Comparison of ENCODE assay signal across 19 cellular contexts in genomic region chr11:76759517-76759916, GRCh38. TPM values are rescaled to one million over a fixed set of nuclear protein-coding genes. Genes with fewer than 3 reads are reported as not detected.
DNase-seq lines count a peak whose midpoint lies in the region; ATAC-seq, FAIRE-seq and TF ChIP-seq lines count a peak whose summit lies in the region.
"Had no signal": no experiment of that assay in that cellular context is flagged by ENCODE, and none has a peak within 500 bp of the region (broad histone marks: within the 10 kb centered on the region; RNA-seq: fewer than 3 reads in every experiment).

No MANE protein-coding gene starts in this region.

- FAIRE-seq in A549 (lab: Jason Lieb, UNC) (no peak), K562 (lab: Jason Lieb, UNC) (no peak)
- FAIRE-seq: GM12891, GM18507 had no signal

- H3K9ac ChIP-seq in HUES48 (ENCODE audit: low read depth, low read length) (no peak overlapping the region), K562 (ENCODE audit: insufficient read depth in 1 of 2, low read depth in 2 of 2, low read length in 2 of 2) (no peak overlapping the region)

- peaks cover 40% of the 10 kb centered on the region for H3K4me1 ChIP-seq in A549
- H3K4me1 ChIP-seq in HUES48 (ENCODE audit: control insufficient read depth, insufficient read depth, low read length) = peaks cover 16% of the 10 kb centered on the region
- H3K4me1 ChIP-seq in K562 (replicated peaks in 1 of 2; ENCODE audit: control insufficient read depth in 2 of 2, insufficient read depth in 2 of 2, low read length in 2 of 2) = peaks cover 4 to 15% of the 10 kb centered on the region in 2 experiments
- H3K4me1 ChIP-seq: HAP-1 had no signal

- 82% methylated on average over 2 of the region's 2 CpGs for WGBS in A549 (ENCODE audit: missing lambda C conversion rate)
- WGBS in K562 (ENCODE audit: insufficient coverage, low coverage, missing lambda C conversion rate) = 45% methylated on average over 2 of the region's 2 CpGs

- TF ChIP-seq POLR2A in A549 (IDR thresholded peaks at IDR 0.05; ENCODE audit: low read length) (no peak), K562 (conservative IDR thresholded peaks at IDR 0.05) (no peak)

- TF ChIP-seq RAD21 in A549 (conservative IDR thresholded peaks at IDR 0.05 in 1 of 2, IDR thresholded peaks at IDR 0.05 in 1 of 2) = no peak
- no peak for TF ChIP-seq RAD21 in K562 (CRISPR knock-in tag; conservative IDR thresholded peaks at IDR 0.05 in 1 of 2, IDR thresholded peaks at IDR 0.05 in 1 of 2)

- H3K4me2 ChIP-seq in A549 (no peak overlapping the region), K562 (ENCODE audit: insufficient read depth, low read length) (no peak overlapping the region; the same call in 1 of the 2 replicates)
- H3K4me2 ChIP-seq: GM23338 had no signal

- BruUV-seq in K562 (replicated peaks; lab: Mats Ljungman, UMichigan) = no TSS peak

- H3K27me3 ChIP-seq in HUES48 (ENCODE audit: control insufficient read depth, insufficient read depth, low read length) = 0 out of 2 replicates have a peak, but pooled peaks cover 6% of the 10 kb centered on the region
- H3K27me3 ChIP-seq in K562 (ENCODE audit: control insufficient read depth in 2 of 2, insufficient read depth in 2 of 2, low read length in 2 of 2) = no peaks in the 10 kb centered on the region

- no peaks in the 10 kb centered on the region for H3K9me3 ChIP-seq in A549
- H3K9me3 ChIP-seq in HUES48 (ENCODE audit: control insufficient read depth, insufficient read depth, low read length) = no peaks in the 10 kb centered on the region
- no peaks in the 10 kb centered on the region for H3K9me3 ChIP-seq in K562 (replicated peaks; ENCODE audit: control insufficient read depth, insufficient read depth, low read depth, low read length)
- H3K9me3 ChIP-seq: HAP-1 had no signal

- intact Hi-C loops in K562 (cut with micrococcal nuclease) = no loop called here
- intact Hi-C loops in posterior vena cava (cut with DNase I) = no loop called here
- intact Hi-C loops in sciatic nerve (cut with DNase I) = no loop called here

- peak overlapping the region; percentile 40 for H2AFZ ChIP-seq in K562 (ENCODE audit: low read depth, low read length)
- H2AFZ ChIP-seq: GM23338 had no signal

- POLR2A ChIA-PET in A549 (lab: Yijun Ruan, JAX) (interaction anchor here (1.7 to 3.0 kb wide), 2 partner anchors 11 kb away, joined by 7 to 19 read pairs; no protein-coding TSS in a partner anchor), K562 (lab: Yijun Ruan, JAX) (interaction anchor here (0.6 to 1.9 kb wide), 2 partner anchors 23 to 85 kb away, joined by 3 to 7 read pairs; partner anchors contain the start of gene TSKU)

- H3K27ac ChIP-seq in A549 (peak overlapping the region; percentile 18 to 97; a peak in 4 of 6 replicates), HUES48 (ENCODE audit: low read depth, low read length) (peak overlapping the region; percentile 80), K562 (ENCODE audit: extremely low read depth, low read depth, low read length) (no peak overlapping the region)

- in situ Hi-C loops in K562 (cut with MboI) = no loop called here

- no peak for DNase-seq in A549 (ENCODE audit: low read depth in 1 of 2, low spot score in 1 of 2)
- no peak for DNase-seq in K562 (ENCODE audit: extremely low read depth in 1 of 4, low spot score in 3 of 4)
- peak; percentile 18 for DNase-seq in posterior vena cava (ENCODE audit: low spot score)
- DNase-seq in HCEC 1CT = no peak
- DNase-seq in sciatic nerve (ENCODE audit: low spot score) = no peak
- DNase-seq: 8988T; C1 segment of cervical spinal cord; Calu3; CD4-positive, alpha-beta memory T cell; COR-L47; DMS53; DMS79 treated with DMSO at 0.1 percent for 48 hours; GF-D8 had no signal

- peaks cover 4% of the 10 kb centered on the region for H3K9me1 ChIP-seq in K562 (ENCODE audit: control insufficient read depth, insufficient read depth, low read length)

- no peak for TF ChIP-seq EP300 in A549 (IDR thresholded peaks at IDR 0.05)
- no peak for TF ChIP-seq EP300 in K562 (IDR thresholded peaks at IDR 0.05; ENCODE audit: low read length)

- H3K4me3 ChIP-seq in A549 = no peak overlapping the region
- H3K4me3 ChIP-seq in HUES48 (ENCODE audit: low read depth, low read length) = no peak overlapping the region
- no peak overlapping the region for H3K4me3 ChIP-seq in K562
- H3K4me3 ChIP-seq: GM23338, HAP-1 had no signal

- TF ChIP-seq CTCF in A549 (IDR thresholded peaks at IDR 0.05) (no peak), K562 (IDR thresholded peaks at IDR 0.05 in 2 of 3, conservative IDR thresholded peaks at IDR 0.05 in 1 of 3; ENCODE audit: insufficient read depth in 2 of 3, low read depth in 1 of 3, low read length in 3 of 3) (no peak)

- no peaks in the 10 kb centered on the region for H3K36me3 ChIP-seq in HUES48 (ENCODE audit: control insufficient read depth, insufficient read depth, low read length)
- no peaks in the 10 kb centered on the region for H3K36me3 ChIP-seq in K562 (ENCODE audit: control insufficient read depth, insufficient read depth, low read length)
- H3K36me3 ChIP-seq: HAP-1 had no signal

- CTCF ChIA-PET in A549 (lab: Yijun Ruan, JAX) = interaction anchor here (0.6 to 12.9 kb wide), 7 partner anchors 11 to 442 kb away, joined by 3 to 78 read pairs (median 4); no protein-coding TSS in a partner anchor
- CTCF ChIA-PET in K562 (lab: Yijun Ruan, JAX; ENCODE audit: low intra/inter-chr PET ratio) = no interaction called here

- no peaks in the 10 kb centered on the region for H4K20me1 ChIP-seq in K562 (replicated peaks; ENCODE audit: control insufficient read depth, insufficient read depth, low read length)

- no peak for ATAC-seq in A549
- ATAC-seq in K562 = no peak
- no peak for ATAC-seq in HG03095 (IDR thresholded peaks at IDR 0.05; ENCODE audit: unreplicated experiment)
- no peak for ATAC-seq in sciatic nerve

- H3K79me2 ChIP-seq in K562 (ENCODE audit: control insufficient read depth, insufficient read depth, low read length) = no peaks in the 10 kb centered on the region

TF ChIP-seq in A549, 52 proteins besides CTCF, POLR2A, EP300 and RAD21:
- TF ChIP-seq CHD4 (IDR thresholded peaks at IDR 0.05; ENCODE audit: borderline replicate concordance) (0 out of 2 replicates have a peak, but pooled peaks have one; percentile 21), BCL3 (IDR thresholded peaks at IDR 0.05) (no peak)
TF ChIP-seq in A549: peak in this region for 1.

TF ChIP-seq in K562, 482 proteins besides CTCF, POLR2A, EP300 and RAD21 (continues in another document):
- TF ChIP-seq ZNF140 (CRISPR knock-in tag; IDR thresholded peaks at IDR 0.05) (no peak), RFX7 (CRISPR knock-in tag; IDR thresholded peaks at IDR 0.05) (no peak), BCOR (IDR thresholded peaks at IDR 0.05) (peak; percentile 64), RBM25 (IDR thresholded peaks at IDR 0.05; ENCODE audit: low read depth, low read length, severe bottlenecking) (peak; percentile 52), THRB (CRISPR knock-in tag; conservative IDR thresholded peaks at IDR 0.05) (no peak), ZNF184 (CRISPR knock-in tag; IDR thresholded peaks at IDR 0.05) (no peak), HNRNPK (IDR thresholded peaks at IDR 0.05; ENCODE audit: low read depth, low read length, poor library complexity, severe bottlenecking) (no peak), SREBF1 (IDR thresholded peaks at IDR 0.05; ENCODE audit: borderline replicate concordance, low read depth, low read length) (no peak), ZNF274 (IDR thresholded peaks at IDR 0.05; ENCODE audit: borderline replicate concordance, low read depth, low read length) (no peak)

RNA-seq across cellular contexts. Expression of gene TSKU, which starts 23.6 kb away (rescaled TPM):
- 164 and 188 TPM in 2 replicates for polyA plus RNA-seq in A549 (2011; rRNA removed)
- polyA plus RNA-seq in A549 (2012; cell fraction: cytosol; rRNA removed) = 177 and 263 TPM in 2 replicates
- polyA plus RNA-seq in A549 (2012; cell fraction: nucleus; rRNA removed) = 271 and 323 TPM in 2 replicates
- 145 to 171 TPM (median 164 TPM) in 3 replicates for polyA plus RNA-seq in A549 (2017; fragmentation: RNase III; extraction: RNeasy Plus Mini Kit Qiagen cat#74134 plus additional on column Dnase treatment)
- polyA minus RNA-seq in A549 (2011; rRNA and poly(A)+ RNA removed) = 186 and 192 TPM in 2 replicates
- 11.1 and 28.4 TPM in 2 replicates for total RNA-seq in K562 (2011; cell fraction: chromatin; rRNA removed; ENCODE audit: low replicate concordance)
- 25.8 and 29.7 TPM in 2 replicates for total RNA-seq in K562 (2011; cell fraction: nucleolus; rRNA removed)
- total RNA-seq in K562 (2011; cell fraction: nucleoplasm; rRNA removed) = 21.8 and 26.4 TPM in 2 replicates
- 8.4 and 14.1 TPM in 2 replicates for total RNA-seq in K562 (2014; rRNA removed)
- total RNA-seq in K562 (2014; rRNA removed; fragmentation: Illumina TruSeq; extraction: Trizol) = 3.3 and 4.2 TPM in 2 replicates
- total RNA-seq in K562 (2015; rRNA removed; fragmentation: Illumina TruSeq; extraction: Trizol) = 6.6 and 6.8 TPM in 2 replicates
- 11.9 and 14.1 TPM in 2 replicates for total RNA-seq in K562 (2021)
- 10.1 and 13.8 TPM in 2 replicates for polyA plus RNA-seq in K562 (2011; rRNA removed)
- 13.9 and 37.3 TPM in 2 replicates for polyA plus RNA-seq in K562 (2011; cell fraction: cytosol; rRNA removed)
- polyA plus RNA-seq in K562 (2011; cell fraction: nucleus; rRNA removed) = 7.1 and 14.0 TPM in 2 replicates
- 11.1 and 12.1 TPM in 2 replicates for polyA plus RNA-seq in K562 (2012)
- polyA plus RNA-seq in K562 (2014; fragmentation: Illumina TruSeq; extraction: Trizol) = 8.4 and 12.1 TPM in 2 replicates
- 1 to 10 TPM in 1 of 2 experiments, under 1 TPM in 1; 0.60 to 1.0 TPM for polyA plus RNA-seq in K562 (2014; fragmentation: Nextera tagmentation; extraction: Ambion mirVana)
- polyA plus RNA-seq in K562 (2014; rRNA removed) = 9.1 and 12.3 TPM in 2 replicates
- polyA minus RNA-seq in K562 (2011; rRNA and poly(A)+ RNA removed) = 7.3 and 10.2 TPM in 2 replicates
- 11.4 and 12.7 TPM in 2 replicates for polyA minus RNA-seq in K562 (2011; cell fraction: cytosol; rRNA and poly(A)+ RNA removed)
- 12.3 and 13.4 TPM in 2 replicates for polyA minus RNA-seq in K562 (2011; cell fraction: nucleus; rRNA and poly(A)+ RNA removed)
- 10 to 100 TPM; 64.0 to 77.6 TPM for total RNA-seq in posterior vena cava
- total RNA-seq in sciatic nerve = 48.8 TPM
- total RNA-seq: CD4-positive, alpha-beta memory T cell had no signal

Comparison
In these comparisons a context has a peak if more than half of its experiments do, and no peak if none do; other contexts are left out.
1. Of the 35 proteins assayed by ChIP-seq in both K562 and A549: peak only in K562: none; only in A549: CHD4; in both: none; in neither: 34.